Comparison of ENCODE assay signal across 2 cellular contexts in the genomic region with DNA sequence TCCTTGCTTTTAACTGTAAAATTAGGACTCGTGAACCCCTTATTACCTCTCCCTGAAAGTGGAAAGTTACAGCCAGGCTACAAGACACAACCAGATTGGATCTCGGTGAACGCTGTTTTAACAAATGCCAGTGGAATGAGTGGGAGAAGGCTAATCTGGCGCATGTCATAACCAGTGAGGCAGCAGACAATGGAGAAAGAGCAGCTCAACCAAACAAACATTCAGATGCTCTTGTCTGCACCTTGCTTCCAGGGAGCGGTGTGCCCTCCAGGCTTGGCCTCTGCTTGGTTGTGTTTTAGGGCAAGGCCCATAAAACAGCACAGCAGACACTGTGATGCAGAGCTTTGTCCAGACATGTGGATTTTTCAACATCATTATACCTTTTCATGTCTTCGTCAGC.
A peak's percentile ranks its signal among the peaks of the same experiment; 100 is the strongest.
TF ChIP-seq lines count a peak whose summit lies in the region.

No MANE protein-coding gene starts in this region.

TF ChIP-seq in GM23338, 12 proteins besides CTCF, POLR2A, EP300 and RAD21 (continued from another document):
- TF ChIP-seq, protein P1, sequence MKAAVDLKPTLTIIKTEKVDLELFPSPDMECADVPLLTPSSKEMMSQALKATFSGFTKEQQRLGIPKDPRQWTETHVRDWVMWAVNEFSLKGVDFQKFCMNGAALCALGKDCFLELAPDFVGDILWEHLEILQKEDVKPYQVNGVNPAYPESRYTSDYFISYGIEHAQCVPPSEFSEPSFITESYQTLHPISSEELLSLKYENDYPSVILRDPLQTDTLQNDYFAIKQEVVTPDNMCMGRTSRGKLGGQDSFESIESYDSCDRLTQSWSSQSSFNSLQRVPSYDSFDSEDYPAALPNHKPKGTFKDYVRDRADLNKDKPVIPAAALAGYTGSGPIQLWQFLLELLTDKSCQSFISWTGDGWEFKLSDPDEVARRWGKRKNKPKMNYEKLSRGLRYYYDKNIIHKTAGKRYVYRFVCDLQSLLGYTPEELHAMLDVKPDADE (IDR thresholded peaks at IDR 0.05) = no peak
- TF ChIP-seq ZNF331 (CRISPR knock-in tag; IDR thresholded peaks at IDR 0.05; ENCODE audit: low read depth) (no peak), NANOG (IDR thresholded peaks at IDR 0.05; ENCODE audit: borderline replicate concordance) (no peak), CREB1 (CRISPR knock-in tag; IDR thresholded peaks at IDR 0.05; ENCODE audit: low read depth) (no peak), JUNB (IDR thresholded peaks at IDR 0.05; ENCODE audit: unreplicated experiment) (no peak), EZH2phosphoT487 (IDR thresholded peaks at IDR 0.05; ENCODE audit: unreplicated experiment) (no peak), ZNF114 (CRISPR knock-in tag; IDR thresholded peaks at IDR 0.05) (no peak), STAT1 (IDR thresholded peaks at IDR 0.05; ENCODE audit: unreplicated experiment) (no peak)
- TF ChIP-seq, protein P2, sequence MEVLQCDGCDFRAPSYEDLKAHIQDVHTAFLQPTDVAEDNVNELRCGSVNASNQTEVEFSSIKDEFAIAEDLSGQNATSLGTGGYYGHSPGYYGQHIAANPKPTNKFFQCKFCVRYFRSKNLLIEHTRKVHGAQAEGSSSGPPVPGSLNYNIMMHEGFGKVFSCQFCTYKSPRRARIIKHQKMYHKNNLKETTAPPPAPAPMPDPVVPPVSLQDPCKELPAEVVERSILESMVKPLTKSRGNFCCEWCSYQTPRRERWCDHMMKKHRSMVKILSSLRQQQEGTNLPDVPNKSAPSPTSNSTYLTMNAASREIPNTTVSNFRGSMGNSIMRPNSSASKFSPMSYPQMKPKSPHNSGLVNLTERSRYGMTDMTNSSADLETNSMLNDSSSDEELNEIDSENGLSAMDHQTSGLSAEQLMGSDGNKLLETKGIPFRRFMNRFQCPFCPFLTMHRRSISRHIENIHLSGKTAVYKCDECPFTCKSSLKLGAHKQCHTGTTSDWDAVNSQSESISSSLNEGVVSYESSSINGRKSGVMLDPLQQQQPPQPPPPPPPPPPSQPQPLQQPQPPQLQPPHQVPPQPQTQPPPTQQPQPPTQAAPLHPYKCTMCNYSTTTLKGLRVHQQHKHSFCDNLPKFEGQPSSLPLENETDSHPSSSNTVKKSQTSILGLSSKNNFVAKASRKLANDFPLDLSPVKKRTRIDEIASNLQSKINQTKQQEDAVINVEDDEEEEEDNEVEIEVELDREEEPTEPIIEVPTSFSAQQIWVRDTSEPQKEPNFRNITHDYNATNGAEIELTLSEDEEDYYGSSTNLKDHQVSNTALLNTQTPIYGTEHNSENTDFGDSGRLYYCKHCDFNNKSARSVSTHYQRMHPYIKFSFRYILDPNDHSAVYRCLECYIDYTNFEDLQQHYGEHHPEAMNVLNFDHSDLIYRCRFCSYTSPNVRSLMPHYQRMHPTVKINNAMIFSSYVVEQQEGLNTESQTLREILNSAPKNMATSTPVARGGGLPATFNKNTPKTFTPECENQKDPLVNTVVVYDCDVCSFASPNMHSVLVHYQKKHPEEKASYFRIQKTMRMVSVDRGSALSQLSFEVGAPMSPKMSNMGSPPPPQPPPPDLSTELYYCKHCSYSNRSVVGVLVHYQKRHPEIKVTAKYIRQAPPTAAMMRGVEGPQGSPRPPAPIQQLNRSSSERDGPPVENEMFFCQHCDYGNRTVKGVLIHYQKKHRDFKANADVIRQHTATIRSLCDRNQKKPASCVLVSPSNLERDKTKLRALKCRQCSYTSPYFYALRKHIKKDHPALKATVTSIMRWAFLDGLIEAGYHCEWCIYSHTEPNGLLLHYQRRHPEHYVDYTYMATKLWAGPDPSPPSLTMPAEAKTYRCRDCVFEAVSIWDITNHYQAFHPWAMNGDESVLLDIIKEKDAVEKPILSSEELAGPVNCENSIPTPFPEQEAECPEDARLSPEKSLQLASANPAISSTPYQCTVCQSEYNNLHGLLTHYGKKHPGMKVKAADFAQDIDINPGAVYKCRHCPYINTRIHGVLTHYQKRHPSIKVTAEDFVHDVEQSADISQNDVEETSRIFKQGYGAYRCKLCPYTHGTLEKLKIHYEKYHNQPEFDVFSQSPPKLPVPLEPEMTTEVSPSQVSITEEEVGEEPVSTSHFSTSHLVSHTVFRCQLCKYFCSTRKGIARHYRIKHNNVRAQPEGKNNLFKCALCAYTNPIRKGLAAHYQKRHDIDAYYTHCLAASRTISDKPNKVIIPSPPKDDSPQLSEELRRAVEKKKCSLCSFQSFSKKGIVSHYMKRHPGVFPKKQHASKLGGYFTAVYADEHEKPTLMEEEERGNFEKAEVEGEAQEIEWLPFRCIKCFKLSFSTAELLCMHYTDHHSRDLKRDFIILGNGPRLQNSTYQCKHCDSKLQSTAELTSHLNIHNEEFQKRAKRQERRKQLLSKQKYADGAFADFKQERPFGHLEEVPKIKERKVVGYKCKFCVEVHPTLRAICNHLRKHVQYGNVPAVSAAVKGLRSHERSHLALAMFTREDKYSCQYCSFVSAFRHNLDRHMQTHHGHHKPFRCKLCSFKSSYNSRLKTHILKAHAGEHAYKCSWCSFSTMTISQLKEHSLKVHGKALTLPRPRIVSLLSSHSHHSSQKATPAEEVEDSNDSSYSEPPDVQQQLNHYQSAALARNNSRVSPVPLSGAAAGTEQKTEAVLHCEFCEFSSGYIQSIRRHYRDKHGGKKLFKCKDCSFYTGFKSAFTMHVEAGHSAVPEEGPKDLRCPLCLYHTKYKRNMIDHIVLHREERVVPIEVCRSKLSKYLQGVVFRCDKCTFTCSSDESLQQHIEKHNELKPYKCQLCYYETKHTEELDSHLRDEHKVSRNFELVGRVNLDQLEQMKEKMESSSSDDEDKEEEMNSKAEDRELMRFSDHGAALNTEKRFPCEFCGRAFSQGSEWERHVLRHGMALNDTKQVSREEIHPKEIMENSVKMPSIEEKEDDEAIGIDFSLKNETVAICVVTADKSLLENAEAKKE (CRISPR knock-in tag; IDR thresholded peaks at IDR 0.05) = no peak
- TF ChIP-seq, protein P3, sequence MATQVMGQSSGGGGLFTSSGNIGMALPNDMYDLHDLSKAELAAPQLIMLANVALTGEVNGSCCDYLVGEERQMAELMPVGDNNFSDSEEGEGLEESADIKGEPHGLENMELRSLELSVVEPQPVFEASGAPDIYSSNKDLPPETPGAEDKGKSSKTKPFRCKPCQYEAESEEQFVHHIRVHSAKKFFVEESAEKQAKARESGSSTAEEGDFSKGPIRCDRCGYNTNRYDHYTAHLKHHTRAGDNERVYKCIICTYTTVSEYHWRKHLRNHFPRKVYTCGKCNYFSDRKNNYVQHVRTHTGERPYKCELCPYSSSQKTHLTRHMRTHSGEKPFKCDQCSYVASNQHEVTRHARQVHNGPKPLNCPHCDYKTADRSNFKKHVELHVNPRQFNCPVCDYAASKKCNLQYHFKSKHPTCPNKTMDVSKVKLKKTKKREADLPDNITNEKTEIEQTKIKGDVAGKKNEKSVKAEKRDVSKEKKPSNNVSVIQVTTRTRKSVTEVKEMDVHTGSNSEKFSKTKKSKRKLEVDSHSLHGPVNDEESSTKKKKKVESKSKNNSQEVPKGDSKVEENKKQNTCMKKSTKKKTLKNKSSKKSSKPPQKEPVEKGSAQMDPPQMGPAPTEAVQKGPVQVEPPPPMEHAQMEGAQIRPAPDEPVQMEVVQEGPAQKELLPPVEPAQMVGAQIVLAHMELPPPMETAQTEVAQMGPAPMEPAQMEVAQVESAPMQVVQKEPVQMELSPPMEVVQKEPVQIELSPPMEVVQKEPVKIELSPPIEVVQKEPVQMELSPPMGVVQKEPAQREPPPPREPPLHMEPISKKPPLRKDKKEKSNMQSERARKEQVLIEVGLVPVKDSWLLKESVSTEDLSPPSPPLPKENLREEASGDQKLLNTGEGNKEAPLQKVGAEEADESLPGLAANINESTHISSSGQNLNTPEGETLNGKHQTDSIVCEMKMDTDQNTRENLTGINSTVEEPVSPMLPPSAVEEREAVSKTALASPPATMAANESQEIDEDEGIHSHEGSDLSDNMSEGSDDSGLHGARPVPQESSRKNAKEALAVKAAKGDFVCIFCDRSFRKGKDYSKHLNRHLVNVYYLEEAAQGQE (IDR thresholded peaks at IDR 0.05; ENCODE audit: unreplicated experiment) = no peak

TF ChIP-seq in SK-N-SH, 30 proteins besides CTCF, POLR2A, EP300 and RAD21 (continued from another document):
- TF ChIP-seq RCOR1 (IDR thresholded peaks at IDR 0.05; ENCODE audit: low read length) = peak; percentile 77
- peak; percentile 32; the same call in 1 of the 2 replicates for TF ChIP-seq TCF12 (IDR thresholded peaks at IDR 0.05)
- TF ChIP-seq FOXJ3 (CRISPR knock-in tag; IDR thresholded peaks at IDR 0.05) = no peak
TF ChIP-seq in SK-N-SH: peak in this region for 4.
